In the genomic region with DNA sequence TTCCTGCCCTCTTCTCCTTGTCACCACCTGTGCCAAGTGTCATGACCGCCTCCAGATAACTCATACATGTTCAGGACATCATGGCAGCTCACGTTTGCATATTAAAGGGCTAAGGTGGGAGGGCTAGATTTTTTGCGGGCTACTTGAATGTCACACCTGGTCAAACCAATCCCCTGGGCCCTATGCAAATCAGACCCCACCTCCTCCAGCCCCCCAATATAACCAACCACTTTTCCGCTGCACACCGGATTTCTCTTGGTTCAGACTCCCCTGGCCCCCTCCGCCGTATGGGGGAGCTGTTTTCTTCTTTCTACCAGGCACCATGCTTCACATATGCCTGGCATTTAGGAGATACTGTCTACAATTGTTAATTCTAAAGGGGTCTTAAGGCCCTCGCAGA, we compare ENCODE assay signal across 1 cellular context.
TF ChIP-seq lines count a peak whose summit lies in the region.

No MANE protein-coding gene starts in this region.

TF ChIP-seq in HepG2, 621 proteins besides CTCF, POLR2A, EP300 and RAD21:
- TF ChIP-seq, protein P1, sequence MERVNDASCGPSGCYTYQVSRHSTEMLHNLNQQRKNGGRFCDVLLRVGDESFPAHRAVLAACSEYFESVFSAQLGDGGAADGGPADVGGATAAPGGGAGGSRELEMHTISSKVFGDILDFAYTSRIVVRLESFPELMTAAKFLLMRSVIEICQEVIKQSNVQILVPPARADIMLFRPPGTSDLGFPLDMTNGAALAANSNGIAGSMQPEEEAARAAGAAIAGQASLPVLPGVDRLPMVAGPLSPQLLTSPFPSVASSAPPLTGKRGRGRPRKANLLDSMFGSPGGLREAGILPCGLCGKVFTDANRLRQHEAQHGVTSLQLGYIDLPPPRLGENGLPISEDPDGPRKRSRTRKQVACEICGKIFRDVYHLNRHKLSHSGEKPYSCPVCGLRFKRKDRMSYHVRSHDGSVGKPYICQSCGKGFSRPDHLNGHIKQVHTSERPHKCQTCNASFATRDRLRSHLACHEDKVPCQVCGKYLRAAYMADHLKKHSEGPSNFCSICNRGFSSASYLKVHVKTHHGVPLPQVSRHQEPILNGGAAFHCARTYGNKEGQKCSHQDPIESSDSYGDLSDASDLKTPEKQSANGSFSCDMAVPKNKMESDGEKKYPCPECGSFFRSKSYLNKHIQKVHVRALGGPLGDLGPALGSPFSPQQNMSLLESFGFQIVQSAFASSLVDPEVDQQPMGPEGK (CRISPR knock-in tag; IDR thresholded peaks at IDR 0.05), result 0 out of 2 replicates have a peak, but pooled peaks have one; percentile 18
- TF ChIP-seq TRIM24 (CRISPR knock-in tag; IDR thresholded peaks at IDR 0.05) (no peak), KDM2A (CRISPR knock-in tag; IDR thresholded peaks at IDR 0.05; ENCODE audit: borderline replicate concordance, low read depth) (0 out of 2 replicates have a peak, but pooled peaks have one; percentile 2), ZBTB38 (CRISPR knock-in tag; IDR thresholded peaks at IDR 0.05) (peak; percentile 53; the same call in 1 of the 2 replicates), ARNTL (CRISPR knock-in tag; IDR thresholded peaks at IDR 0.05) (no peak)
